In the genomic region with DNA sequence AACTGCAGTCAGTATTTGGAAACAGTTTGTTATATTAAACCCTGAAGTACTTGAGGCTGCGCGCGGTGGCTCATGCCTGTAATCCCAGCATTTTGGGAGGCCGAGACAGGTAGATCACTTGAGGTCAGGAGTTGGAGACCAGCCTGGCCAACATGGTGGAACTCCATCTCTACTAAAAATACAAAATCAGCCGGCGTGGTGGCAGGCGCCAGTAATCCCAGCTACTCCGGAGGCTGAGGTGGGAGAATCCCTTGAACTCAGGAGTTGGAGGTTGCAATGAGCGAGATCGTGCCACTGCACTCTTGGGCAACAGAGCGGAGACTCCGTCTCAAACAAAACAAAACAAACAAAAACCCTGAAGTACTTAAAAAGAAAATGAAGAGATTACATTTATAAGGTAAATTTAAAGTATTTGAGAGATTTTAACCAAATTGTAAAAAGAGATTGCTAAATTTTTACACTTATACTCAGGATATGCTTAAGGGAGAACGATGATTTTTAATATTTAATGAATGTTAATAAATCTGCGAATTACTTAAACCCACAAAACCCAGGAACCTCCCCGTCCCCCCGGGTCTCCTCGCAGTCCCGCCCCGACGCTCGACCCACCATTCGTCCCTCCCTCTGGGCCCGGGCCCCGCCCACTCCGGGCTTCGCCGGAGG, we compare ENCODE assay signal across 7 cellular contexts. TPM values are rescaled to one million over a fixed set of nuclear protein-coding genes. Genes with fewer than 3 reads are reported as not detected.
DNase-seq lines count a peak whose midpoint lies in the region; ATAC-seq and TF ChIP-seq lines count a peak whose summit lies in the region.

No MANE protein-coding gene starts in this region.

- peak overlapping the region; percentile 91 for H3K4me3 Mint-ChIP-seq in activated CD8-positive, alpha-beta T cell treated with anti-CD3 and anti-CD28 coated beads, Interleukin-2, amount 10 ng/mL, durations not matched to agents 7 days and 5 days
- peak overlapping the region; percentile 88 to 90 for H3K4me3 Mint-ChIP-seq in stimulated activated naive B cell treated with anti-CD40 and anti-IgM and Interleukin-4, amounts not matched to agents 10 μg/mL and 1 μg/mL and 100 μg/mL, for 72 hours

- peak overlapping the region; percentile 77 for H3K27ac Mint-ChIP-seq in activated CD8-positive, alpha-beta T cell treated with anti-CD3 and anti-CD28 coated beads, Interleukin-2, amount 10 ng/mL, durations not matched to agents 7 days and 5 days
- peak overlapping the region; percentile 88 for H3K27ac Mint-ChIP-seq in stimulated activated naive B cell treated with anti-CD40 and anti-IgM and Interleukin-4, amounts not matched to agents 10 μg/mL and 1 μg/mL and 100 μg/mL, for 72 hours

- no peaks in the 10 kb centered on the region for H3K27me3 Mint-ChIP-seq in activated CD8-positive, alpha-beta T cell treated with anti-CD3 and anti-CD28 coated beads, Interleukin-2, amount 10 ng/mL, durations not matched to agents 7 days and 5 days (ENCODE audit: low read depth)
- H3K27me3 Mint-ChIP-seq in stimulated activated naive B cell treated with anti-CD40 and anti-IgM and Interleukin-4, amounts not matched to agents 10 μg/mL and 1 μg/mL and 100 μg/mL, for 72 hours = no peaks in the 10 kb centered on the region

- H3K9me3 Mint-ChIP-seq in activated CD8-positive, alpha-beta T cell treated with anti-CD3 and anti-CD28 coated beads, Interleukin-2, amount 10 ng/mL, durations not matched to agents 7 days and 5 days (ENCODE audit: insufficient read depth) = no peaks in the 10 kb centered on the region
- no peaks in the 10 kb centered on the region for H3K9me3 Mint-ChIP-seq in stimulated activated naive B cell treated with anti-CD40 and anti-IgM and Interleukin-4, amounts not matched to agents 10 μg/mL and 1 μg/mL and 100 μg/mL, for 72 hours

- no peak for ATAC-seq in activated CD8-positive, alpha-beta T cell treated with anti-CD3 and anti-CD28 coated beads, Interleukin-2, amount 10 ng/mL, durations not matched to agents 7 days and 5 days
- no peak for ATAC-seq in stimulated activated naive B cell treated with anti-CD40 and anti-IgM and Interleukin-4, amounts not matched to agents 10 μg/mL and 1 μg/mL and 100 μg/mL, for 72 hours (replicated peaks)
- no peak for ATAC-seq in GM18907 (IDR thresholded peaks at IDR 0.05; ENCODE audit: unreplicated experiment)
- ATAC-seq in HG03520 (IDR thresholded peaks at IDR 0.05; ENCODE audit: unreplicated experiment) = no peak

- H3K4me1 Mint-ChIP-seq in activated CD8-positive, alpha-beta T cell treated with anti-CD3 and anti-CD28 coated beads, Interleukin-2, amount 10 ng/mL, durations not matched to agents 7 days and 5 days (ENCODE audit: low read depth) = peaks cover 55% of the 10 kb centered on the region
- peaks cover 35 to 77% of the 10 kb centered on the region in 2 donors for H3K4me1 Mint-ChIP-seq in stimulated activated naive B cell treated with anti-CD40 and anti-IgM and Interleukin-4, amounts not matched to agents 10 μg/mL and 1 μg/mL and 100 μg/mL, for 72 hours

- POLR2A ChIA-PET in activated CD8-positive, alpha-beta T cell treated with anti-CD3 and anti-CD28 coated beads, Interleukin-2, amount 10 ng/mL, durations not matched to agents 7 days and 5 days (lab: Charles Lee) = no interaction called here

- peaks cover 33% of the 10 kb centered on the region for H3K36me3 Mint-ChIP-seq in activated CD8-positive, alpha-beta T cell treated with anti-CD3 and anti-CD28 coated beads, Interleukin-2, amount 10 ng/mL, durations not matched to agents 7 days and 5 days (ENCODE audit: low read depth)
- peaks cover 26 to 31% of the 10 kb centered on the region in 2 donors for H3K36me3 Mint-ChIP-seq in stimulated activated naive B cell treated with anti-CD40 and anti-IgM and Interleukin-4, amounts not matched to agents 10 μg/mL and 1 μg/mL and 100 μg/mL, for 72 hours

- no peak for DNase-seq in HFF-Myc (ENCODE audit: extremely low read depth, low read depth)
- no peak for DNase-seq in activated CD8-positive, alpha-beta T cell treated with anti-CD3 and anti-CD28 coated beads, Interleukin-2, amount 10 ng/mL, durations not matched to agents 7 days and 5 days
- no peak for DNase-seq in stimulated activated naive B cell treated with anti-CD40 and anti-IgM and Interleukin-4, amounts not matched to agents 10 μg/mL and 1 μg/mL and 100 μg/mL, for 72 hours
- DNase-seq in CD1c-positive myeloid dendritic cell (ENCODE audit: extremely low spot score) = no peak

- no peak for TF ChIP-seq CTCF in HFF-Myc (IDR thresholded peaks at IDR 0.05; ENCODE audit: low read depth, low read length, missing control alignments)

- CTCF ChIA-PET in activated CD8-positive, alpha-beta T cell treated with anti-CD3 and anti-CD28 coated beads, Interleukin-2, amount 10 ng/mL, durations not matched to agents 7 days and 5 days (lab: Charles Lee) = no interaction called here

- peak overlapping the region; percentile 93 for H3K4me3 ChIP-seq in HFF-Myc (replicated peaks; ENCODE audit: low read depth, low read length)
- H3K4me3 ChIP-seq in iPS-18c (ENCODE audit: insufficient read depth, low read depth, low read length) = peak overlapping the region; percentile 97; the same call in 1 of the 2 replicates

- peaks cover 2% of the 10 kb centered on the region for H3K9me3 ChIP-seq in iPS-18c (ENCODE audit: control insufficient read depth, insufficient read depth, low read length)

RNA-seq across cellular contexts. Expression of gene MTG1, which starts 0.4 kb away (rescaled TPM):
- 10 to 100 TPM; 51.8 to 54.8 TPM for total RNA-seq in activated CD8-positive, alpha-beta T cell treated with anti-CD3 and anti-CD28 coated beads, Interleukin-2, amount 10 ng/mL, durations not matched to agents 7 days and 5 days

RNA-seq across cellular contexts. Expression of gene PAOX, which starts 14.5 kb away (rescaled TPM):
- 1 to 10 TPM; 5.8 to 6.5 TPM for total RNA-seq in activated CD8-positive, alpha-beta T cell treated with anti-CD3 and anti-CD28 coated beads, Interleukin-2, amount 10 ng/mL, durations not matched to agents 7 days and 5 days

RNA-seq across cellular contexts. Expression of gene ECHS1, which starts 20.4 kb away (rescaled TPM):
- total RNA-seq in activated CD8-positive, alpha-beta T cell treated with anti-CD3 and anti-CD28 coated beads, Interleukin-2, amount 10 ng/mL, durations not matched to agents 7 days and 5 days = 10 to 100 TPM; 47.0 to 48.5 TPM

RNA-seq across cellular contexts. Expression of gene SPRN, which starts 30.9 kb away (rescaled TPM):
- total RNA-seq in activated CD8-positive, alpha-beta T cell treated with anti-CD3 and anti-CD28 coated beads, Interleukin-2, amount 10 ng/mL, durations not matched to agents 7 days and 5 days = not detected

RNA-seq across cellular contexts. Expression of gene FUOM, which starts 35.7 kb away (rescaled TPM):
- total RNA-seq in activated CD8-positive, alpha-beta T cell treated with anti-CD3 and anti-CD28 coated beads, Interleukin-2, amount 10 ng/mL, durations not matched to agents 7 days and 5 days = 10 to 100 TPM; 12.4 to 13.4 TPM
